In genomic region chr7:32846630-32847225, GRCh38 we compare ENCODE assay signal across 8 cellular contexts. TPM values are rescaled to one million over a fixed set of nuclear protein-coding genes. Genes with fewer than 3 reads are reported as not detected.
DNase-seq lines count a peak whose midpoint lies in the region; ATAC-seq and TF ChIP-seq lines count a peak whose summit lies in the region.

No MANE protein-coding gene starts in this region.

- no peaks in the 10 kb centered on the region for H3K27me3 ChIP-seq in lower lobe of right lung (ENCODE audit: low read depth)

- H3K27ac ChIP-seq in lower lobe of right lung: no peak overlapping the region

- peaks cover 9% of the 10 kb centered on the region for H3K4me1 ChIP-seq in lower lobe of right lung

- H3K4me3 ChIP-seq in lower lobe of right lung: peak overlapping the region; percentile 16

- H3K36me3 ChIP-seq in lower lobe of right lung: no peaks in the 10 kb centered on the region

- peak; percentile 51 for DNase-seq in AG08396 (ENCODE audit: low spot score)
- DNase-seq in NCI-H446 treated with DMSO at 0.1 percent for 48 hours (lab: John Stamatoyannopoulos, UW): peak; percentile 35
- peak; percentile 92 for DNase-seq in activated CD4-positive, alpha-beta T cell treated with anti-CD3 and anti-CD28 coated beads, Interleukin-2, amount 50 U/mL, for 1 hour
- DNase-seq in dermis microvascular lymphatic vessel endothelial cell (ENCODE audit: low read depth in 2 of 2): peak; percentile 62 to 85
- DNase-seq in lower lobe of right lung: peak; percentile 91
- peak; percentile 87 for DNase-seq in stimulated activated CD8-positive, alpha-beta memory T cell treated with anti-CD3 and anti-CD28 coated beads, Interleukin-12 subunit alpha, Interleukin-12 subunit beta, amount 100 ng/mL, for 1 hour (ENCODE audit: low read depth)

- no peaks in the 10 kb centered on the region for H3K9me3 ChIP-seq in lower lobe of right lung

- peak; percentile 95 for TF ChIP-seq CTCF in lower lobe of right lung (IDR thresholded peaks at IDR 0.05)

- intact Hi-C loops in lower lobe of right lung (cut with DNase I): no loop called here

- ATAC-seq in GM18870 (IDR thresholded peaks at IDR 0.05; ENCODE audit: unreplicated experiment): peak; percentile 98
- ATAC-seq in HG03095 (IDR thresholded peaks at IDR 0.05; ENCODE audit: unreplicated experiment): peak; percentile 100
- ATAC-seq in lower lobe of right lung: peak; percentile 99 to 100

RNA-seq across cellular contexts. Expression of gene KBTBD2, which starts 44.8 kb away (rescaled TPM):
- total RNA-seq in dermis microvascular lymphatic vessel endothelial cell: 56.1 and 89.0 TPM in 2 replicates
- total RNA-seq in lower lobe of right lung: 35.1 TPM

Comparison
In these comparisons a context has a peak if more than half of its experiments do, and no peak if none do; other contexts are left out.
1. DNase-seq: peak in every context shown above with its lines; median percentile 92 in activated CD4-positive, alpha-beta T cell treated with anti-CD3 and anti-CD28 coated beads, Interleukin-2, amount 50 U/mL, for 1 hour; 91 in lower lobe of right lung; 87 in stimulated activated CD8-positive, alpha-beta memory T cell treated with anti-CD3 and anti-CD28 coated beads, Interleukin-12 subunit alpha, Interleukin-12 subunit beta, amount 100 ng/mL, for 1 hour; 74 in dermis microvascular lymphatic vessel endothelial cell; 51 in AG08396; 35 in NCI-H446 treated with DMSO at 0.1 percent for 48 hours.